Comparison of ENCODE assay signal across 1 cellular context in the genomic region with DNA sequence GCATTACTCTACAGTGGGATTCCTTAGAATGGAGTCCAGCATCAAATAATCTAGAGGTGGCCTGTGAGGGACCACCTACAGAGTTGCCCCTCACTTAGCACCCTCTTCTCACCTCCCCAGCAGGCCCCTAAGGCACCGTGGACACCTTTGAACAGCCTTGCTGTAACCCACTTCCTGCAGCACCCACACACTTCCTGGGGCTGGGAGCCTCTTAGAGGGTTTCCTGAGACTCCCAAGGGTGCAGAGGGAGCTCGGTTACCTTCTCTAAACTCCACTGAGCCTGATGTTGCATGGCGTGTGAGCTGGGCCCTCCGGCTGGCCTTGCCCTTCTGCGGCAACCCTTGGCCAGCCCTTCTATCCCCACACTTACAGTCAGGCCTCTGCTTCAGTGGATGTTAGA.
TF ChIP-seq lines count a peak whose summit lies in the region.

No MANE protein-coding gene starts in this region.

TF ChIP-seq in GM12878, 131 proteins besides CTCF, POLR2A, EP300 and RAD21 (continued from another document and continues in another):
- TF ChIP-seq ZNF592 (IDR thresholded peaks at IDR 0.05), result no peak
- no peak for TF ChIP-seq ZBTB4 (CRISPR knock-in tag; IDR thresholded peaks at IDR 0.05)
- no peak for TF ChIP-seq FOS (IDR thresholded peaks at IDR 0.05; ENCODE audit: borderline replicate concordance, extremely low read depth, insufficient read length)
- peak; percentile 55 to 77; a peak in 3 of 4 replicates for TF ChIP-seq IKZF2 (IDR thresholded peaks at IDR 0.05)
- TF ChIP-seq CREM (IDR thresholded peaks at IDR 0.05; ENCODE audit: low read depth), result peak; percentile 57; the same call in 1 of the 2 replicates
- TF ChIP-seq, protein P1, sequence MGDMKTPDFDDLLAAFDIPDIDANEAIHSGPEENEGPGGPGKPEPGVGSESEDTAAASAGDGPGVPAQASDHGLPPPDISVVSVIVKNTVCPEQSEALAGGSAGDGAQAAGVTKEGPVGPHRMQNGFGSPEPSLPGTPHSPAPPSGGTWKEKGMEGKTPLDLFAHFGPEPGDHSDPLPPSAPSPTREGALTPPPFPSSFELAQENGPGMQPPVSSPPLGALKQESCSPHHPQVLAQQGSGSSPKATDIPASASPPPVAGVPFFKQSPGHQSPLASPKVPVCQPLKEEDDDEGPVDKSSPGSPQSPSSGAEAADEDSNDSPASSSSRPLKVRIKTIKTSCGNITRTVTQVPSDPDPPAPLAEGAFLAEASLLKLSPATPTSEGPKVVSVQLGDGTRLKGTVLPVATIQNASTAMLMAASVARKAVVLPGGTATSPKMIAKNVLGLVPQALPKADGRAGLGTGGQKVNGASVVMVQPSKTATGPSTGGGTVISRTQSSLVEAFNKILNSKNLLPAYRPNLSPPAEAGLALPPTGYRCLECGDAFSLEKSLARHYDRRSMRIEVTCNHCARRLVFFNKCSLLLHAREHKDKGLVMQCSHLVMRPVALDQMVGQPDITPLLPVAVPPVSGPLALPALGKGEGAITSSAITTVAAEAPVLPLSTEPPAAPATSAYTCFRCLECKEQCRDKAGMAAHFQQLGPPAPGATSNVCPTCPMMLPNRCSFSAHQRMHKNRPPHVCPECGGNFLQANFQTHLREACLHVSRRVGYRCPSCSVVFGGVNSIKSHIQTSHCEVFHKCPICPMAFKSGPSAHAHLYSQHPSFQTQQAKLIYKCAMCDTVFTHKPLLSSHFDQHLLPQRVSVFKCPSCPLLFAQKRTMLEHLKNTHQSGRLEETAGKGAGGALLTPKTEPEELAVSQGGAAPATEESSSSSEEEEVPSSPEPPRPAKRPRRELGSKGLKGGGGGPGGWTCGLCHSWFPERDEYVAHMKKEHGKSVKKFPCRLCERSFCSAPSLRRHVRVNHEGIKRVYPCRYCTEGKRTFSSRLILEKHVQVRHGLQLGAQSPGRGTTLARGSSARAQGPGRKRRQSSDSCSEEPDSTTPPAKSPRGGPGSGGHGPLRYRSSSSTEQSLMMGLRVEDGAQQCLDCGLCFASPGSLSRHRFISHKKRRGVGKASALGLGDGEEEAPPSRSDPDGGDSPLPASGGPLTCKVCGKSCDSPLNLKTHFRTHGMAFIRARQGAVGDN (IDR thresholded peaks at IDR 0.05), result peak; percentile 75
- TF ChIP-seq LARP7 (IDR thresholded peaks at IDR 0.05), result no peak
- no peak for TF ChIP-seq SMAD5 (IDR thresholded peaks at IDR 0.05; ENCODE audit: low read depth)
- peak in 1 of 2 experiments; percentile 85; a peak in 2 of 4 replicates for TF ChIP-seq ETV6 (conservative IDR thresholded peaks at IDR 0.05 in 1 of 2, IDR thresholded peaks at IDR 0.05 in 1 of 2; ENCODE audit: borderline replicate concordance in 1 of 2, low read depth in 1 of 2)
- TF ChIP-seq CHD2 (IDR thresholded peaks at IDR 0.05; ENCODE audit: borderline replicate concordance, low read depth, low read length), result no peak
- TF ChIP-seq PRDM15 (CRISPR knock-in tag; IDR thresholded peaks at IDR 0.05), result no peak
- no peak for TF ChIP-seq SREBF1 (IDR thresholded peaks at IDR 0.05; ENCODE audit: low read length)
- peak in 1 of 2 experiments; percentile 92; a peak in 2 of 3 replicates for TF ChIP-seq EGR1 (IDR thresholded peaks at IDR 0.05; ENCODE audit: borderline replicate concordance in 1 of 2, low read depth in 2 of 2, low read length in 2 of 2)
- TF ChIP-seq ELK1 (IDR thresholded peaks at IDR 0.05; ENCODE audit: low read depth, low read length), result no peak
- TF ChIP-seq YBX1 (IDR thresholded peaks at IDR 0.05), result no peak
- no peak for TF ChIP-seq CBX3 (IDR thresholded peaks at IDR 0.05; ENCODE audit: borderline replicate concordance, low read depth)
- no peak for TF ChIP-seq NR2C2 (IDR thresholded peaks at IDR 0.05; ENCODE audit: borderline replicate concordance, control insufficient read depth, insufficient read length, low read depth)
- no peak for TF ChIP-seq RCOR1 (conservative IDR thresholded peaks at IDR 0.05; ENCODE audit: low read depth, low read length)
- peak; percentile 93 for TF ChIP-seq EED (IDR thresholded peaks at IDR 0.05; ENCODE audit: low read depth)
- TF ChIP-seq YY1 (IDR thresholded peaks at IDR 0.05; ENCODE audit: low read depth, low read length), result no peak; the same call in 1 of the 2 replicates
- peak; percentile 59; the same call in 1 of the 2 replicates for TF ChIP-seq BCL11A (IDR thresholded peaks at IDR 0.05; ENCODE audit: low read depth, low read length)
- TF ChIP-seq PML (IDR thresholded peaks at IDR 0.05; ENCODE audit: low read length), result no peak
- no peak for TF ChIP-seq ZBTB11 (CRISPR knock-in tag; IDR thresholded peaks at IDR 0.05)
- TF ChIP-seq, protein P2, sequence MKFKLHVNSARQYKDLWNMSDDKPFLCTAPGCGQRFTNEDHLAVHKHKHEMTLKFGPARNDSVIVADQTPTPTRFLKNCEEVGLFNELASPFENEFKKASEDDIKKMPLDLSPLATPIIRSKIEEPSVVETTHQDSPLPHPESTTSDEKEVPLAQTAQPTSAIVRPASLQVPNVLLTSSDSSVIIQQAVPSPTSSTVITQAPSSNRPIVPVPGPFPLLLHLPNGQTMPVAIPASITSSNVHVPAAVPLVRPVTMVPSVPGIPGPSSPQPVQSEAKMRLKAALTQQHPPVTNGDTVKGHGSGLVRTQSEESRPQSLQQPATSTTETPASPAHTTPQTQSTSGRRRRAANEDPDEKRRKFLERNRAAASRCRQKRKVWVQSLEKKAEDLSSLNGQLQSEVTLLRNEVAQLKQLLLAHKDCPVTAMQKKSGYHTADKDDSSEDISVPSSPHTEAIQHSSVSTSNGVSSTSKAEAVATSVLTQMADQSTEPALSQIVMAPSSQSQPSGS (IDR thresholded peaks at IDR 0.05; ENCODE audit: low read length), result no peak
- TF ChIP-seq MEF2A (IDR thresholded peaks at IDR 0.05; ENCODE audit: insufficient read depth, low read depth, low read length), result no peak
- TF ChIP-seq MAX (IDR thresholded peaks at IDR 0.05; ENCODE audit: low read depth, low read length), result no peak
- 0 out of 2 replicates have a peak, but pooled peaks have one; percentile 55 for TF ChIP-seq CBFB (IDR thresholded peaks at IDR 0.05; ENCODE audit: low read depth)
